Comparison of ENCODE assay signal across 18 cellular contexts in genomic region chr15:31526916-31527690, GRCh38.
"Had no signal": no experiment of that assay in that cellular context is flagged by ENCODE, and none has a peak within 500 bp of the region (broad histone marks: within the 10 kb centered on the region; RNA-seq: fewer than 3 reads in every experiment).

No MANE protein-coding gene starts in this region.

- H3K27me3 ChIP-seq: pancreas, upper lobe of right lung had no signal

- H3K36me3 Mint-ChIP-seq: activated naive CD8-positive, alpha-beta T cell treated with anti-CD3 and anti-CD28 coated beads, Interleukin-2, amount 10 ng/mL, durations not matched to agents 7 days and 5 days had no signal

- DNase-seq: activated CD4-positive, alpha-beta T cell treated with anti-CD3 and anti-CD28 coated beads, Interleukin-2, amount 10 ng/mL, durations not matched to agents 7 days and 5 days; activated CD8-positive, alpha-beta T cell treated with anti-CD3 and anti-CD28 coated beads, Interleukin-2, amount 10 ng/mL, durations not matched to agents 7 days and 5 days; activated naive CD4-positive, alpha-beta T cell treated with Interleukin-2 at 50 U/mL for 16 hours; activated naive CD8-positive, alpha-beta T cell treated with anti-CD3 and anti-CD28 coated beads, Interleukin-2, amount 10 ng/mL, durations not matched to agents 7 days and 5 days; activated T-cell treated with anti-CD3 and anti-CD28 coated beads, Interleukin-2, amount 50 U/mL, for 24 hours; amygdala; erythroblast; hypothalamus; naive B cell; pancreas; spleen; stimulated activated CD4-positive, alpha-beta T cell treated with anti-CD3 and anti-CD28 coated beads, Interleukin-4, amount 100 ng/mL, for 4 hours; T1000; upper lobe of right lung had no signal

- H3K4me3 Mint-ChIP-seq: activated CD4-positive, alpha-beta T cell treated with anti-CD3 and anti-CD28 coated beads, Interleukin-2, amount 10 ng/mL, durations not matched to agents 7 days and 5 days; activated CD8-positive, alpha-beta T cell treated with anti-CD3 and anti-CD28 coated beads, Interleukin-2, amount 10 ng/mL, durations not matched to agents 7 days and 5 days; activated naive CD8-positive, alpha-beta T cell treated with anti-CD3 and anti-CD28 coated beads, Interleukin-2, amount 10 ng/mL, durations not matched to agents 7 days and 5 days; activated T-cell treated with anti-CD3 and anti-CD28 coated beads, Interleukin-2, amount 50 U/mL, for 24 hours; stimulated activated memory B cell treated with anti-CD40 and anti-IgM and Interleukin-4, amounts not matched to agents 10 μg/mL and 1 μg/mL and 100 μg/mL, for 72 hours had no signal

- H3K27ac Mint-ChIP-seq: activated CD8-positive, alpha-beta T cell treated with anti-CD3 and anti-CD28 coated beads, Interleukin-2, amount 10 ng/mL, durations not matched to agents 7 days and 5 days; activated naive CD8-positive, alpha-beta T cell treated with anti-CD3 and anti-CD28 coated beads, Interleukin-2, amount 10 ng/mL, durations not matched to agents 7 days and 5 days; activated T-cell treated with anti-CD3 and anti-CD28 coated beads, Interleukin-2, amount 50 U/mL, for 24 hours; activated T-helper 2 cell treated with anti-CD3 and anti-CD28 coated beads, Interferon-gamma antibody, Interleukin-2, Interleukin-4, amounts not matched to agents 10 μg/mL and 5 μg/mL and 100 μg/mL, durations not matched to agents 14 hours and 24 hours and 36 hours; naive B cell; stimulated activated memory B cell treated with anti-CD40 and anti-IgM and Interleukin-4, amounts not matched to agents 10 μg/mL and 1 μg/mL and 100 μg/mL, for 72 hours had no signal

- H3K4me1 Mint-ChIP-seq: activated CD4-positive, alpha-beta T cell treated with anti-CD3 and anti-CD28 coated beads, Interleukin-2, amount 10 ng/mL, durations not matched to agents 7 days and 5 days; activated naive CD8-positive, alpha-beta T cell treated with anti-CD3 and anti-CD28 coated beads, Interleukin-2, amount 10 ng/mL, durations not matched to agents 7 days and 5 days had no signal

- ATAC-seq: activated CD4-positive, CD25-positive, alpha-beta regulatory T cell treated with anti-CD3 and anti-CD28 coated beads, Interleukin-2, amount 50 U/mL, for 24 hours; activated CD8-positive, alpha-beta T cell treated with anti-CD3 and anti-CD28 coated beads, Interleukin-2, amount 10 ng/mL, durations not matched to agents 7 days and 5 days; pancreas; stimulated activated memory B cell treated with anti-CD40 and anti-IgM and Interleukin-4, amounts not matched to agents 10 μg/mL and 1 μg/mL and 100 μg/mL, for 72 hours; upper lobe of right lung had no signal

- H3K4me3 ChIP-seq: pancreas, spleen, thoracic aorta, upper lobe of right lung had no signal

- H3K36me3 ChIP-seq: pancreas, spleen, thoracic aorta, upper lobe of right lung had no signal

- H3K4me1 ChIP-seq: pancreas, upper lobe of right lung had no signal

- H3K9me3 ChIP-seq: pancreas, spleen, thoracic aorta, upper lobe of right lung had no signal

- H3K9me3 Mint-ChIP-seq: activated CD4-positive, alpha-beta T cell treated with anti-CD3 and anti-CD28 coated beads, Interleukin-2, amount 10 ng/mL, durations not matched to agents 7 days and 5 days; activated T-cell treated with anti-CD3 and anti-CD28 coated beads, Interleukin-2, amount 50 U/mL, for 24 hours; activated T-helper 2 cell treated with anti-CD3 and anti-CD28 coated beads, Interferon-gamma antibody, Interleukin-2, Interleukin-4, amounts not matched to agents 10 μg/mL and 5 μg/mL and 100 μg/mL, durations not matched to agents 14 hours and 24 hours and 36 hours had no signal

- H3K27ac ChIP-seq: pancreas, spleen, thoracic aorta, upper lobe of right lung had no signal
